ENCODE assay signal across 21 cellular contexts in genomic region chr22:47550524-47551437, GRCh38.
"Had no signal": no experiment of that assay in that cellular context is flagged by ENCODE, and none has a peak within 500 bp of the region (broad histone marks: within the 10 kb centered on the region; RNA-seq: fewer than 3 reads in every experiment).

No MANE protein-coding gene starts in this region.

- ATAC-seq: esophagus mucosa, left lung had no signal

- H3K4me1 ChIP-seq: left lung, prostate gland, upper lobe of left lung, vagina had no signal

- H3K9me3 ChIP-seq: left lung, ovary, prostate gland, upper lobe of left lung, vagina had no signal

- DNase-seq: activated CD4-positive, alpha-beta memory T cell treated with anti-CD3 and anti-CD28 coated beads for 36 hours; activated CD4-positive, alpha-beta T cell treated with anti-CD3 and anti-CD28 coated beads, Interleukin-2, amount 10 ng/mL, durations not matched to agents 24 days and 14 days; activated CD4-positive, CD25-positive, alpha-beta regulatory T cell treated with anti-CD3 and anti-CD28 coated beads, Interleukin-2, amount 50 U/mL, for 72 hours; activated gamma-delta T cell; activated naive CD4-positive, alpha-beta T cell treated with anti-CD3 and anti-CD28 coated beads, Interleukin-2, amount 10 ng/mL, durations not matched to agents 7 days and 5 days; activated naive CD8-positive, alpha-beta T cell treated with anti-CD3 and anti-CD28 coated beads, Interleukin-2, amount 10 ng/mL, durations not matched to agents 7 days and 5 days; brain microvascular endothelial cell; endodermal cell; foreskin fibroblast; hippocampal formation; immature natural killer cell; left lung; stimulated activated CD4-positive, alpha-beta T cell treated with anti-CD3 and anti-CD28 coated beads, Interleukin-15, amount 100 ng/mL, for 24 hours; stimulated activated CD4-positive, alpha-beta T cell treated with anti-CD3 and anti-CD28 coated beads, Interleukin-2, amount 100 ng/mL, for 24 hours; stimulated activated naive CD4-positive, alpha-beta T cell; T-helper 2 cell; upper lobe of left lung had no signal

- H3K4me3 ChIP-seq: left lung, ovary, prostate gland, upper lobe of left lung, vagina had no signal

- H3K27ac ChIP-seq: brain microvascular endothelial cell, left lung, ovary, prostate gland, upper lobe of left lung, vagina had no signal

- H3K36me3 ChIP-seq: brain microvascular endothelial cell, left lung, ovary, prostate gland, upper lobe of left lung, vagina had no signal

- H3K27me3 ChIP-seq: brain microvascular endothelial cell, left lung, ovary, upper lobe of left lung had no signal
